ENCODE assay signal across 8 cellular contexts in the genomic region with DNA sequence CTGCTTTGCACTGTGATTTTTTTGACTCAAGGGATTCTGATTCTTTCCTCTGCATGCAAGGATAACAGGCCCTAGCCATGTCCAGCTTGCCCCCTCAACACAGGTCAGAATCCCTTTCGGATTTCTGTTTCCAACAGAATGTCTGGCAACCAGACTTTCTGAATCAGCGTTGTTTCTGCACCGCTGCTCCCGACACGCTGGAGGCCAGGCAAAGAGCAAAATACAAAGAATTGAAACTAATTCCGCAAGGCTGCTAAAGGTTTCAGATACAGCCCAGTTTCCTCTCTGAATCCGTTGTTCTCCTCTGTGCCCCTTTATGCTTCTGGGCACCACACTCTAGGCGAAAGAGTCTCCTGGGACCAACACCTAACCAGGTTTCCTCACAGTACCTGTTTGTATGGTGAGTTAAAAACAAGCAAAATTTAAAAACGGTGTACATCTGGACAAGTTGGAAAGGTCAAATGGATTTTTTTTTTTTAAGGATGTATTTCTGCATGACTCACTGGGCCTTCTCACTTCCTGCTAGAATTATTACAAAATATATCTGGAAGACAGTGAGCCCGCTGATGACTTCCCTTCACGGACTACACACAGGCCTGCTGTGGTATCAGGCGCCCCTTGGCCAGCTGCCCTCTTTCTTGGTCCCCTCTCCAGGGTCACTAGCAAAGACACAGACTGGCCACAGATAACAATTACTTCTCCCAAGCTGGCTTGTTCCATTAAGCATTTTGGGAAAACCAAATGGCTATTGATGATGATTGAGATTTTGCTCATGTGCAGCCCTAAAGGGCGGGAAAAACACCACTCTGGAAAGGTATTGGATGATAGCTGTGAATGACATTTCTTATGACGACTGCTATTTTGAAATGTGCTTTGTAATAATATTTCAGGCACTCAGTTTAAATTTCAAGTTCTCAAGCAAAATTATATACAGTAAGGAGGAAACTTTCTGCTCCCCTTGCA.
A peak's percentile ranks its signal among the peaks of the same experiment; 100 is the strongest.
DNase-seq lines count a peak whose midpoint lies in the region; ATAC-seq, FAIRE-seq and TF ChIP-seq lines count a peak whose summit lies in the region.

No MANE protein-coding gene starts in this region.

- H3K4me3 ChIP-seq in fibroblast of pulmonary artery (replicated peaks; ENCODE audit: low read depth, low read length) (peak overlapping the region; percentile 20), pancreas (no peak overlapping the region)

- peak overlapping the region in 2 of 4 donors; percentile 46 to 51 for H3K27ac ChIP-seq in pancreas

- no peak for FAIRE-seq in pancreas (lab: Jason Lieb, UNC)

- no peak for TF ChIP-seq CTCF in fibroblast of pulmonary artery (IDR thresholded peaks at IDR 0.05; ENCODE audit: low read length, missing control alignments)
- TF ChIP-seq CTCF in pancreas (IDR thresholded peaks at IDR 0.05): no peak

- H3K27me3 ChIP-seq in pancreas: no peaks in the 10 kb centered on the region

- peaks cover 0 to 3% (median 0%) of the 10 kb centered on the region in 3 donors for H3K4me1 ChIP-seq in pancreas

- no peaks in the 10 kb centered on the region for H3K36me3 ChIP-seq in pancreas

- DNase-seq in Daoy (ENCODE audit: low read depth): peak; percentile 71
- peak; percentile 90 for DNase-seq in SIG-M5 treated with dmso at 0.1 percent for 504 hours (lab: John Stamatoyannopoulos, UW; ENCODE audit: unreplicated experiment)
- DNase-seq in fibroblast of pulmonary artery (ENCODE audit: low read depth): peak; percentile 76
- peak in 3 of 6 donors; percentile 18 to 49 (median 26) for DNase-seq in pancreas
- no peak for DNase-seq in NCI-H2029 treated with DMSO at 0.1 percent for 48 hours (lab: John Stamatoyannopoulos, UW)

- intact Hi-C loops in pancreas (cut with DNase I): no loop called here

- ATAC-seq in pancreas (peak in 3 of 4 donors; percentile 50 to 72 (median 64)), GM18907 (IDR thresholded peaks at IDR 0.05; ENCODE audit: unreplicated experiment) (no peak), HG02610 (IDR thresholded peaks at IDR 0.05; ENCODE audit: unreplicated experiment) (no peak), GM18867 (IDR thresholded peaks at IDR 0.05; ENCODE audit: unreplicated experiment) (no peak)

- no peaks in the 10 kb centered on the region for H3K9me3 ChIP-seq in pancreas

- WGBS in pancreas, 2 donors: 76 to 89% methylated on average over 14 of the region's 14 CpGs

Comparison
In these comparisons a context has a peak if more than half of its experiments do, and no peak if none do; other contexts are left out.
1. ATAC-seq: peak in pancreas (3 of 4); none in GM18907 (single experiment), HG02610 (single experiment) and GM18867 (single experiment).